In the genomic region with DNA sequence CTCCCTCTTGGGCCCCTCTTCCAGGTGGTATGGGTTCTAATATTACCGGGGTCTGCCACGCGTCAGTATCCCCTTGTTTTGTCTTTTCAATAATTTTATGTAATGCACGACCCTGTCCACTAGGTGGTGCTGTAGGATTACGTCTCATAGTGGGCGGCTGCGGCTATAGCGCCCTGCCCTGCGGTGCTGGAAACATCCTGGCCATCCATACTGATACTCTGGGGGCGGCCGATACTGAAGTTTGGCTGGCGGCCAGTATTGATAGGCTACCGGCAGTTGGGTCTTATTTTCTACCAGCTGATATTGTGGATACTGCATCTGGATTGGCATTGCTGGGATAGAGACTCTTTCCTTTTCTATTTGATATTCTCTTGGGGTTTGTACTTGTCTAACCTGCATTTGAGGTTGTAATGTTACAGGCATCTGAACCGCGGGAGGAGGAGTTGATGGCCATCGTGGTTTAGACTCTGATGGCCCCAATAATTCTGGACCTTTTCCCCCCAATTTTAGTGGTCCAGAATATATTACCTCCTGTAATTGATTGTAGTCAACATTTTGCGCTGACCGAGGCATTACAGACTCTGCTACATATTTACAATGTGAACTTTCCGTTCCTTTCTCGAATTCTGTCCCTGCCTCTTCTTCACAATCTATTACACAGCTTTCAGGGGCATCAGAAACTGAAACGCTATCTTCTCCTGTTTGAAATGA, we compare ENCODE assay signal across 8 cellular contexts. TPM values are rescaled to one million over a fixed set of nuclear protein-coding genes. Genes with fewer than 3 reads are reported as not detected.
A peak's percentile ranks its signal among the peaks of the same experiment; 100 is the strongest.
DNase-seq lines count a peak whose midpoint lies in the region; ATAC-seq, FAIRE-seq and TF ChIP-seq lines count a peak whose summit lies in the region.

No MANE protein-coding gene starts in this region.

- no peak overlapping the region for H2AK5ac ChIP-seq in IMR-90 (ENCODE audit: low read depth, low read length)

- H4K5ac ChIP-seq in IMR-90 (ENCODE audit: low read depth, low read length): no peak overlapping the region

- peak; percentile 81 for TF ChIP-seq CTCF in IMR-90 (conservative IDR thresholded peaks at IDR 0.05; ENCODE audit: low read depth, low read length)
- TF ChIP-seq CTCF in PC-9 (conservative IDR thresholded peaks at IDR 0.05): peak; percentile 95
- peak; percentile 85 for TF ChIP-seq CTCF in foreskin keratinocyte (conservative IDR thresholded peaks at IDR 0.05)
- peak; percentile 77 to 87 (median 80) for TF ChIP-seq CTCF in pancreas (IDR thresholded peaks at IDR 0.05)

- H2BK15ac ChIP-seq in IMR-90 (ENCODE audit: low read depth, low read length): no peak overlapping the region

- no peak overlapping the region for H3K56ac ChIP-seq in IMR-90 (ENCODE audit: extremely low read depth, insufficient read depth, low read length)

- POLR2A ChIA-PET in CD8-positive, alpha-beta memory T cell (lab: Charles Lee): interaction anchor here (1.3 kb wide), 1 partner anchor 247 kb away, joined by 3 read pairs; no protein-coding TSS in a partner anchor
- POLR2A ChIA-PET in IMR-90 (lab: Charles Lee; ENCODE audit: unreplicated experiment) (no interaction called here), PC-9 (lab: Charles Lee; ENCODE audit: unreplicated experiment) (no interaction called here)

- CTCF ChIA-PET in CD8-positive, alpha-beta memory T cell (lab: Charles Lee): interaction anchor here (0.6 to 5.6 kb wide), 16 partner anchors 9 to 440 kb away, joined by 3 to 51 read pairs (median 4); a partner anchor contains a TSS
- CTCF ChIA-PET in IMR-90 (lab: Yijun Ruan, JAX): interaction anchor here (1.2 kb wide), 1 partner anchor 247 kb away, joined by 4 read pairs; no protein-coding TSS in a partner anchor
- CTCF ChIA-PET in PC-9 (lab: Charles Lee): interaction anchor here (0.5 to 1.4 kb wide), 4 partner anchors 10 to 268 kb away, joined by 3 to 7 read pairs (median 4); no protein-coding TSS in a partner anchor

- no peak for FAIRE-seq in pancreas (lab: Jason Lieb, UNC)

- no peak overlapping the region for H3K4ac ChIP-seq in IMR-90 (ENCODE audit: low read depth, low read length)

- H3K9me3 ChIP-seq in CD8-positive, alpha-beta memory T cell (ENCODE audit: low read length): no peaks in the 10 kb centered on the region
- H3K9me3 ChIP-seq in IMR-90 (ENCODE audit: control insufficient read depth, insufficient read depth, low read length) (no peaks in the 10 kb centered on the region), PC-9 (ENCODE audit: insufficient read depth, low read depth) (no peaks in the 10 kb centered on the region), pancreas (no peaks in the 10 kb centered on the region), aorta (ENCODE audit: control insufficient read depth, low read length) (no peaks in the 10 kb centered on the region)

- H3F3A ChIP-seq in PC-9 (ENCODE audit: insufficient read depth, low read depth): peaks cover 21% of the 10 kb centered on the region

- peaks cover 8% of the 10 kb centered on the region for H3K79me2 ChIP-seq in PC-9 (ENCODE audit: low read depth)

- in situ Hi-C loops in IMR-90 (cut with MboI; ENCODE audit: low sequenced_read_pairs): loop anchor here (10.0 kb wide), 1 partner anchor 247 kb away; a partner anchor contains a TSS

- TF ChIP-seq POLR2A in IMR-90 (IDR thresholded peaks at IDR 0.05; ENCODE audit: low read depth, low read length): no peak

- no peak overlapping the region for H3K4me3 ChIP-seq in CD8-positive, alpha-beta memory T cell (ENCODE audit: low read length)
- H3K4me3 ChIP-seq in IMR-90 (ENCODE audit: insufficient read depth, low read depth, low read length) (no peak overlapping the region), PC-9 (no peak overlapping the region), pancreas (no peak overlapping the region), aorta (ENCODE audit: low read length in 2 of 2) (no peak overlapping the region)

- H4K20me1 ChIP-seq in IMR-90 (ENCODE audit: insufficient read depth, low read length) (peaks cover 9% of the 10 kb centered on the region), PC-9 (ENCODE audit: insufficient read depth) (peaks cover 9% of the 10 kb centered on the region)

- H3K9me1 ChIP-seq in IMR-90 (ENCODE audit: insufficient read depth, low read length): no peaks in the 10 kb centered on the region

- ATAC-seq in IMR-90 (ENCODE audit: low read depth) (no peak), foreskin keratinocyte (no peak), pancreas (no peak), aorta (ENCODE audit: low FRiP score) (no peak)

- no peak overlapping the region for H4K8ac ChIP-seq in IMR-90 (ENCODE audit: low read depth in 2 of 2, low read length in 2 of 2)

- DNase-seq in CD8-positive, alpha-beta memory T cell: peak; percentile 50 to 80 (median 68)
- peak; percentile 42 for DNase-seq in IMR-90
- DNase-seq in PC-9: peak in 1 of 2 experiments; percentile 60
- DNase-seq in activated T-helper 1 cell treated with anti-CD3 and anti-CD28 coated beads, Interleukin-12 subunit alpha, Interleukin-12 subunit beta, Interleukin-2, Interleukin-4 antibody, amounts not matched to agents 30 ng/mL and 10 ng/mL and 1 ng/mL, durations not matched to agents 14 hours and 24 hours and 36 hours (ENCODE audit: low spot score): peak; percentile 69
- DNase-seq in foreskin keratinocyte: no peak
- peak in 5 of 6 donors; percentile 37 to 86 (median 69) for DNase-seq in pancreas
- peak; percentile 77 to 81 for DNase-seq in aorta
- DNase-seq in mesenteric fat pad (ENCODE audit: low spot score): no peak

- peaks cover 14% of the 10 kb centered on the region for H3K4me1 ChIP-seq in CD8-positive, alpha-beta memory T cell (ENCODE audit: insufficient read depth, low read length)
- H3K4me1 ChIP-seq in IMR-90 (ENCODE audit: control insufficient read depth, insufficient read depth, low read length): peaks cover 5% of the 10 kb centered on the region; the same call in 1 of the 2 replicates
- peaks cover 15% of the 10 kb centered on the region; the same call in 1 of the 2 replicates for H3K4me1 ChIP-seq in PC-9 (replicated peaks; ENCODE audit: insufficient read depth)
- H3K4me1 ChIP-seq in foreskin keratinocyte: peaks cover 3% of the 10 kb centered on the region
- peaks cover 19 to 38% (median 20%) of the 10 kb centered on the region in 3 donors for H3K4me1 ChIP-seq in pancreas
- H3K4me1 ChIP-seq in aorta (ENCODE audit: control insufficient read depth in 1 of 2, insufficient read depth in 2 of 2, low read length in 2 of 2): no peaks in the 10 kb centered on the region

- no peak overlapping the region for H3K23ac ChIP-seq in IMR-90 (ENCODE audit: low read depth, low read length)

- H3K36me3 ChIP-seq in CD8-positive, alpha-beta memory T cell (ENCODE audit: insufficient read depth, low read length): no peaks in the 10 kb centered on the region
- H3K36me3 ChIP-seq in IMR-90 (ENCODE audit: control insufficient read depth, insufficient read depth, low read length): peaks cover 3% of the 10 kb centered on the region; the same call in 1 of the 2 replicates
- H3K36me3 ChIP-seq in PC-9 (ENCODE audit: low read depth): no peaks in the 10 kb centered on the region
- H3K36me3 ChIP-seq in pancreas: no peaks in the 10 kb centered on the region
- no peaks in the 10 kb centered on the region for H3K36me3 ChIP-seq in aorta (ENCODE audit: control insufficient read depth in 1 of 2, insufficient read depth in 2 of 2, low read length in 1 of 2)

- H3K14ac ChIP-seq in IMR-90 (replicated peaks; ENCODE audit: low read depth, low read length): no peak overlapping the region

- no peak overlapping the region for H4K91ac ChIP-seq in IMR-90 (ENCODE audit: insufficient read depth, low read depth, low read length)

- no peak overlapping the region for H3K18ac ChIP-seq in IMR-90 (ENCODE audit: low read depth, low read length)

- H3K36me3 Mint-ChIP-seq in CD8-positive, alpha-beta memory T cell: peaks cover 0 to 2% (median 0%) of the 10 kb centered on the region in 3 donors
- H3K36me3 Mint-ChIP-seq in activated T-helper 1 cell treated with anti-CD3 and anti-CD28 coated beads, Interleukin-12 subunit alpha, Interleukin-12 subunit beta, Interleukin-2, Interleukin-4 antibody, amounts not matched to agents 30 ng/mL and 10 ng/mL and 1 ng/mL, durations not matched to agents 14 hours and 24 hours and 36 hours (ENCODE audit: low read depth): no peaks in the 10 kb centered on the region

- peak overlapping the region; percentile 41 for H2AFZ ChIP-seq in IMR-90 (replicated peaks; ENCODE audit: low read length, poor library complexity)
- H2AFZ ChIP-seq in PC-9: no peak overlapping the region

- no peak overlapping the region for H2BK20ac ChIP-seq in IMR-90 (ENCODE audit: low read depth, low read length)

- no CpG with 5 or more reads among the region's 21 CpGs for WGBS in IMR-90 (ENCODE audit: extremely low coverage in 2 of 2, insufficient read length in 1 of 2), 2 experiments
- WGBS in pancreas, 2 donors: 12 to 14% methylated on average over 21 of the region's 21 CpGs
- 20% methylated on average over 21 of the region's 21 CpGs for WGBS in aorta, 2 donors

- no peak overlapping the region for H3K4me3 Mint-ChIP-seq in CD8-positive, alpha-beta memory T cell
- H3K4me3 Mint-ChIP-seq in activated T-helper 1 cell treated with anti-CD3 and anti-CD28 coated beads, Interleukin-12 subunit alpha, Interleukin-12 subunit beta, Interleukin-2, Interleukin-4 antibody, amounts not matched to agents 30 ng/mL and 10 ng/mL and 1 ng/mL, durations not matched to agents 14 hours and 24 hours and 36 hours: no peak overlapping the region

- H3K79me1 ChIP-seq in IMR-90 (ENCODE audit: low read depth in 1 of 2, low read length in 2 of 2): peaks cover 3 to 17% of the 10 kb centered on the region in 2 experiments; a peak in 3 of 4 replicates

- H3K27ac Mint-ChIP-seq in CD8-positive, alpha-beta memory T cell: peak overlapping the region in 3 of 8 donors; percentile 5 to 64 (median 52)
- H3K27ac Mint-ChIP-seq in activated T-helper 1 cell treated with anti-CD3 and anti-CD28 coated beads, Interleukin-12 subunit alpha, Interleukin-12 subunit beta, Interleukin-2, Interleukin-4 antibody, amounts not matched to agents 30 ng/mL and 10 ng/mL and 1 ng/mL, durations not matched to agents 14 hours and 24 hours and 36 hours: no peak overlapping the region

- peak overlapping the region; percentile 49 for H3K27ac ChIP-seq in CD8-positive, alpha-beta memory T cell (ENCODE audit: low read depth, low read length)
- no peak overlapping the region for H3K27ac ChIP-seq in IMR-90 (ENCODE audit: insufficient read depth, low read length)
- no peak overlapping the region for H3K27ac ChIP-seq in PC-9
- H3K27ac ChIP-seq in foreskin keratinocyte: no peak overlapping the region
- peak overlapping the region in 1 of 4 donors; percentile 73 for H3K27ac ChIP-seq in pancreas
- H3K27ac ChIP-seq in aorta (ENCODE audit: low read depth in 1 of 2, low read length in 2 of 2): no peak overlapping the region

- TF ChIP-seq RAD21 in IMR-90 (IDR thresholded peaks at IDR 0.05; ENCODE audit: low read length): peak; percentile 88

- no TSS peak for BruUV-seq in IMR-90 (replicated peaks; lab: Mats Ljungman, UMichigan)
- BruUV-seq in PC-9 (replicated peaks; lab: Mats Ljungman, UMichigan): no TSS peak

- dilution Hi-C loops in IMR-90 (cut with HindIII; ENCODE audit: low sequenced_read_pairs, unreplicated experiment): no loop called here

- no peak overlapping the region for H3K9ac ChIP-seq in IMR-90 (ENCODE audit: low read depth, low read length)

- H2AK9ac ChIP-seq in IMR-90 (replicated peaks; ENCODE audit: low read depth, low read length, poor library complexity): peak overlapping the region; percentile 77

- H3K9me3 Mint-ChIP-seq in CD8-positive, alpha-beta memory T cell: no peaks in the 10 kb centered on the region
- no peaks in the 10 kb centered on the region for H3K9me3 Mint-ChIP-seq in activated T-helper 1 cell treated with anti-CD3 and anti-CD28 coated beads, Interleukin-12 subunit alpha, Interleukin-12 subunit beta, Interleukin-2, Interleukin-4 antibody, amounts not matched to agents 30 ng/mL and 10 ng/mL and 1 ng/mL, durations not matched to agents 14 hours and 24 hours and 36 hours

- peaks cover 3 to 8% of the 10 kb centered on the region in 2 donors for H3K27me3 Mint-ChIP-seq in CD8-positive, alpha-beta memory T cell
- peaks cover 7% of the 10 kb centered on the region for H3K27me3 Mint-ChIP-seq in activated T-helper 1 cell treated with anti-CD3 and anti-CD28 coated beads, Interleukin-12 subunit alpha, Interleukin-12 subunit beta, Interleukin-2, Interleukin-4 antibody, amounts not matched to agents 30 ng/mL and 10 ng/mL and 1 ng/mL, durations not matched to agents 14 hours and 24 hours and 36 hours (ENCODE audit: insufficient read depth)

- H2BK5ac ChIP-seq in IMR-90 (ENCODE audit: low read depth, low read length, poor library complexity, severe bottlenecking): no peak overlapping the region

- no peaks in the 10 kb centered on the region for H3K9me2 ChIP-seq in PC-9 (ENCODE audit: insufficient read depth)

- no peak overlapping the region for H2BK120ac ChIP-seq in IMR-90 (ENCODE audit: low read depth, low read length)

- peaks cover 18 to 31% (median 28%) of the 10 kb centered on the region in 3 donors for H3K4me1 Mint-ChIP-seq in CD8-positive, alpha-beta memory T cell
- peaks cover 25% of the 10 kb centered on the region for H3K4me1 Mint-ChIP-seq in activated T-helper 1 cell treated with anti-CD3 and anti-CD28 coated beads, Interleukin-12 subunit alpha, Interleukin-12 subunit beta, Interleukin-2, Interleukin-4 antibody, amounts not matched to agents 30 ng/mL and 10 ng/mL and 1 ng/mL, durations not matched to agents 14 hours and 24 hours and 36 hours (ENCODE audit: low read depth)

- peak overlapping the region; percentile 17; the same call in 1 of the 2 replicates for H3K4me2 ChIP-seq in IMR-90 (ENCODE audit: low read depth, low read length)
- H3K4me2 ChIP-seq in PC-9: peak overlapping the region; percentile 13; the same call in 1 of the 2 replicates

- intact Hi-C loops in IMR-90 (cut with micrococcal nuclease) (loop anchor here (1.0 kb wide), 2 partner anchors 241 to 247 kb away; no protein-coding TSS in a partner anchor), PC-9 (cut with micrococcal nuclease; ENCODE audit: unreplicated experiment) (no loop called here), pancreas (cut with DNase I) (loop anchor here in 2 of 3 donors (5.0 kb wide), 1 partner anchor 249 kb away; no protein-coding TSS in a partner anchor), aorta (cut with DNase I) (loop anchor here (1.0 to 10.0 kb wide), 4 partner anchors 157 to 277 kb away; a partner anchor contains a TSS)
- intact Hi-C loops in activated T-helper 1 cell treated with anti-CD3 and anti-CD28 coated beads, Interleukin-12 subunit alpha, Interleukin-12 subunit beta, Interleukin-2, Interleukin-4 antibody, amounts not matched to agents 30 ng/mL and 10 ng/mL and 1 ng/mL, durations not matched to agents 14 hours and 24 hours and 36 hours (cut with micrococcal nuclease): loop anchor here (1.0 kb wide), 2 partner anchors 22 to 247 kb away; no protein-coding TSS in a partner anchor

- no peaks in the 10 kb centered on the region for H3K27me3 ChIP-seq in CD8-positive, alpha-beta memory T cell (ENCODE audit: insufficient read depth, low read length, poor library complexity, severe bottlenecking)
- H3K27me3 ChIP-seq in IMR-90 (ENCODE audit: control insufficient read depth, insufficient read depth, low read length) (peaks cover 5% of the 10 kb centered on the region; the same call in 1 of the 2 replicates), PC-9 (ENCODE audit: insufficient read depth, low read depth) (no peaks in the 10 kb centered on the region), foreskin keratinocyte (no peaks in the 10 kb centered on the region), pancreas (no peaks in the 10 kb centered on the region), aorta (ENCODE audit: control insufficient read depth in 1 of 2, insufficient read depth in 2 of 2, low read length in 1 of 2) (no peaks in the 10 kb centered on the region)

RNA-seq across cellular contexts. Expression of a gene that starts 3.3 kb away (rescaled TPM):
- total RNA-seq in CD8-positive, alpha-beta memory T cell: 10 to 100 TPM; 50.1 to 50.6 TPM
- polyA plus RNA-seq in CD8-positive, alpha-beta memory T cell: 37.8 TPM
- total RNA-seq in IMR-90 (2012; rRNA removed) (37.2 and 39.1 TPM in 2 replicates), PC-9 (2021) (83.6 and 124 TPM in 2 replicates), foreskin keratinocyte (107 and 108 TPM in 2 replicates), pancreas (10 to 100 TPM; 29.2 to 53.1 (median 34.2) TPM), aorta (10 to 100 TPM; 26.6 to 27.0 TPM), mesenteric fat pad (33.0 TPM)
- polyA plus RNA-seq in IMR-90 (2012; rRNA removed) (72.6 and 77.8 TPM in 2 replicates), foreskin keratinocyte (175 and 181 TPM in 2 replicates), pancreas (100 to 1,000 TPM in 1 of 2 donors, 10 to 100 TPM in 1; 84.5 to 104 TPM), aorta (10 to 100 TPM; 57.0 to 95.8 TPM)
- 34.8 and 74.5 TPM in 2 replicates for polyA plus RNA-seq in IMR-90 (2012; cell fraction: cytosol; rRNA removed)
- polyA plus RNA-seq in IMR-90 (2012; cell fraction: nucleus; rRNA removed; ENCODE audit: low replicate concordance): 41.7 and 43.6 TPM in 2 replicates
- total RNA-seq in activated T-helper 1 cell treated with anti-CD3 and anti-CD28 coated beads, Interleukin-12 subunit alpha, Interleukin-12 subunit beta, Interleukin-2, Interleukin-4 antibody, amounts not matched to agents 30 ng/mL and 10 ng/mL and 1 ng/mL, durations not matched to agents 14 hours and 24 hours and 36 hours: 37.2 and 39.0 TPM in 2 replicates

RNA-seq across cellular contexts. Expression of a gene that starts 8.3 kb away (rescaled TPM):
- total RNA-seq in CD8-positive, alpha-beta memory T cell: under 1 TPM in 1 of 2 experiments, not detected in 1; 0.73 TPM
- polyA plus RNA-seq in CD8-positive, alpha-beta memory T cell: 0.26 TPM
- total RNA-seq in IMR-90 (2012; rRNA removed): under 0.01 TPM in 1 of 2 replicates, not detected in the other
- polyA plus RNA-seq in IMR-90 (2012; rRNA removed): 0.29 and 0.44 TPM in 2 replicates
- polyA plus RNA-seq in IMR-90 (2012; cell fraction: cytosol; rRNA removed): 0.45 TPM in 1 of 2 replicates, not detected in the other
- polyA plus RNA-seq in IMR-90 (2012; cell fraction: nucleus; rRNA removed; ENCODE audit: low replicate concordance): 5.5 and 7.3 TPM in 2 replicates
- total RNA-seq in PC-9 (2021): 3.6 and 5.3 TPM in 2 replicates
- total RNA-seq in activated T-helper 1 cell treated with anti-CD3 and anti-CD28 coated beads, Interleukin-12 subunit alpha, Interleukin-12 subunit beta, Interleukin-2, Interleukin-4 antibody, amounts not matched to agents 30 ng/mL and 10 ng/mL and 1 ng/mL, durations not matched to agents 14 hours and 24 hours and 36 hours: 0.52 TPM in 1 of 2 replicates, not detected in the other
- not detected in 2 replicates for total RNA-seq in foreskin keratinocyte
- 0.06 TPM in 1 of 2 replicates, not detected in the other for polyA plus RNA-seq in foreskin keratinocyte
- total RNA-seq in pancreas: 1 to 10 TPM; 2.4 to 5.5 (median 2.9) TPM
- polyA plus RNA-seq in pancreas: 10 to 100 TPM in 1 of 2 donors, 1 to 10 TPM in 1; 9.2 to 10.7 TPM
- under 1 TPM; 0.45 to 0.58 TPM for total RNA-seq in aorta
- under 1 TPM; 0.46 to 0.50 TPM for polyA plus RNA-seq in aorta
- 0.71 TPM for total RNA-seq in mesenteric fat pad

RNA-seq across cellular contexts. Expression of a gene that starts 19.9 kb away (rescaled TPM):
- 100 to 1,000 TPM in 1 of 2 experiments, 10 to 100 TPM in 1; 98.2 to 106 TPM for total RNA-seq in CD8-positive, alpha-beta memory T cell
- 20.9 TPM for polyA plus RNA-seq in CD8-positive, alpha-beta memory T cell
- total RNA-seq in IMR-90 (2012; rRNA removed): 43.9 and 47.5 TPM in 2 replicates
- 37.1 and 40.4 TPM in 2 replicates for polyA plus RNA-seq in IMR-90 (2012; rRNA removed)
- 20.9 and 39.1 TPM in 2 replicates for polyA plus RNA-seq in IMR-90 (2012; cell fraction: cytosol; rRNA removed)
- 60.9 and 121 TPM in 2 replicates for polyA plus RNA-seq in IMR-90 (2012; cell fraction: nucleus; rRNA removed; ENCODE audit: low replicate concordance)
- 116 and 136 TPM in 2 replicates for total RNA-seq in PC-9 (2021)
- 109 and 114 TPM in 2 replicates for total RNA-seq in activated T-helper 1 cell treated with anti-CD3 and anti-CD28 coated beads, Interleukin-12 subunit alpha, Interleukin-12 subunit beta, Interleukin-2, Interleukin-4 antibody, amounts not matched to agents 30 ng/mL and 10 ng/mL and 1 ng/mL, durations not matched to agents 14 hours and 24 hours and 36 hours
- 91.8 and 98.4 TPM in 2 replicates for total RNA-seq in foreskin keratinocyte
- 84.6 and 87.2 TPM in 2 replicates for polyA plus RNA-seq in foreskin keratinocyte
- 10 to 100 TPM; 50.7 to 76.5 (median 60.4) TPM for total RNA-seq in pancreas
- 100 to 1,000 TPM in 1 of 2 donors, 10 to 100 TPM in 1; 98.0 to 119 TPM for polyA plus RNA-seq in pancreas
- 10 to 100 TPM; 47.2 to 52.0 TPM for total RNA-seq in aorta
- polyA plus RNA-seq in aorta: 10 to 100 TPM; 31.3 to 76.1 TPM
- 54.9 TPM for total RNA-seq in mesenteric fat pad

RNA-seq across cellular contexts. Expression of a gene that starts 23.5 kb away (rescaled TPM):
- not detected for total RNA-seq in CD8-positive, alpha-beta memory T cell
- polyA plus RNA-seq in CD8-positive, alpha-beta memory T cell: not detected
- total RNA-seq in IMR-90 (2012; rRNA removed) (not detected in 2 replicates), PC-9 (2021) (not detected in 2 replicates), foreskin keratinocyte (not detected in 2 replicates), pancreas (not detected), aorta (not detected), mesenteric fat pad (0.32 TPM)
- polyA plus RNA-seq in IMR-90 (2012; rRNA removed) (not detected in 2 replicates), foreskin keratinocyte (not detected in 2 replicates), pancreas (not detected), aorta (under 1 TPM in 1 of 2 donors, not detected in 1; 0.88 TPM)
- not detected in 2 replicates for polyA plus RNA-seq in IMR-90 (2012; cell fraction: cytosol; rRNA removed)
- not detected in 2 replicates for polyA plus RNA-seq in IMR-90 (2012; cell fraction: nucleus; rRNA removed; ENCODE audit: low replicate concordance)
- total RNA-seq in activated T-helper 1 cell treated with anti-CD3 and anti-CD28 coated beads, Interleukin-12 subunit alpha, Interleukin-12 subunit beta, Interleukin-2, Interleukin-4 antibody, amounts not matched to agents 30 ng/mL and 10 ng/mL and 1 ng/mL, durations not matched to agents 14 hours and 24 hours and 36 hours: not detected in 2 replicates

RNA-seq across cellular contexts. Expression of a gene that starts 29.8 kb away (rescaled TPM):
- not detected for total RNA-seq in CD8-positive, alpha-beta memory T cell
- not detected for polyA plus RNA-seq in CD8-positive, alpha-beta memory T cell
- total RNA-seq in IMR-90 (2012; rRNA removed): not detected in 2 replicates
- not detected in 2 replicates for polyA plus RNA-seq in IMR-90 (2012; rRNA removed)
- not detected in 2 replicates for polyA plus RNA-seq in IMR-90 (2012; cell fraction: cytosol; rRNA removed)
- polyA plus RNA-seq in IMR-90 (2012; cell fraction: nucleus; rRNA removed; ENCODE audit: low replicate concordance): not detected in 2 replicates
- not detected in 2 replicates for total RNA-seq in PC-9 (2021)
- total RNA-seq in activated T-helper 1 cell treated with anti-CD3 and anti-CD28 coated beads, Interleukin-12 subunit alpha, Interleukin-12 subunit beta, Interleukin-2, Interleukin-4 antibody, amounts not matched to agents 30 ng/mL and 10 ng/mL and 1 ng/mL, durations not matched to agents 14 hours and 24 hours and 36 hours: not detected in 2 replicates
- total RNA-seq in foreskin keratinocyte: not detected in 2 replicates
- not detected in 2 replicates for polyA plus RNA-seq in foreskin keratinocyte
- total RNA-seq in pancreas: not detected
- not detected for polyA plus RNA-seq in pancreas
- total RNA-seq in aorta: not detected
- under 1 TPM in 1 of 2 donors, not detected in 1; 0.10 TPM for polyA plus RNA-seq in aorta
- not detected for total RNA-seq in mesenteric fat pad

Comparison
In these comparisons a context has a peak if more than half of its experiments do, and no peak if none do; other contexts are left out.
1. DNase-seq: peak in CD8-positive, alpha-beta memory T cell (5 of 5), IMR-90 (single experiment), activated T-helper 1 cell treated with anti-CD3 and anti-CD28 coated beads, Interleukin-12 subunit alpha, Interleukin-12 subunit beta, Interleukin-2, Interleukin-4 antibody, amounts not matched to agents 30 ng/mL and 10 ng/mL and 1 ng/mL, durations not matched to agents 14 hours and 24 hours and 36 hours (single experiment), pancreas (5 of 6) and aorta (2 of 2); none in foreskin keratinocyte (0 of 2) and mesenteric fat pad (single experiment).
2. Peak in every context shown above with its lines, with median percentiles within 50 percentile points of each other: CTCF ChIP-seq.